1 cellular context compared by ENCODE assay signal in the genomic region with DNA sequence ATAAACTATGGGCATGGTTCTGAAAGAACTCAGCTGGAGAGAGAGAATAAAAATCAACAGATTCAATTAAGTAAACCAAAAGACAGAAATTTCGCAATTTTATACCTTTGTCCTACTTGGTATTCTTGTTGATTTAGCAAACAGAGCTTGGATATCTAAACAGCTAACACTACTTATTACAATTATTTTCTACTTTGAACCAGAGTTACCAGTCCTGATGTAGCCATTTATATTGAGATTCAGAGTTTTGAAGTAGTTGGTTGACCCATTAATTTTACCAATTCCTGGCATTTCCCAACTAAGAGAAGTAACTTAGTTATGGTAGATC.
TF ChIP-seq lines count a peak whose summit lies in the region.

No MANE protein-coding gene starts in this region.

TF ChIP-seq in GM23338, 12 proteins besides CTCF, POLR2A, EP300 and RAD21:
- TF ChIP-seq, protein P1, sequence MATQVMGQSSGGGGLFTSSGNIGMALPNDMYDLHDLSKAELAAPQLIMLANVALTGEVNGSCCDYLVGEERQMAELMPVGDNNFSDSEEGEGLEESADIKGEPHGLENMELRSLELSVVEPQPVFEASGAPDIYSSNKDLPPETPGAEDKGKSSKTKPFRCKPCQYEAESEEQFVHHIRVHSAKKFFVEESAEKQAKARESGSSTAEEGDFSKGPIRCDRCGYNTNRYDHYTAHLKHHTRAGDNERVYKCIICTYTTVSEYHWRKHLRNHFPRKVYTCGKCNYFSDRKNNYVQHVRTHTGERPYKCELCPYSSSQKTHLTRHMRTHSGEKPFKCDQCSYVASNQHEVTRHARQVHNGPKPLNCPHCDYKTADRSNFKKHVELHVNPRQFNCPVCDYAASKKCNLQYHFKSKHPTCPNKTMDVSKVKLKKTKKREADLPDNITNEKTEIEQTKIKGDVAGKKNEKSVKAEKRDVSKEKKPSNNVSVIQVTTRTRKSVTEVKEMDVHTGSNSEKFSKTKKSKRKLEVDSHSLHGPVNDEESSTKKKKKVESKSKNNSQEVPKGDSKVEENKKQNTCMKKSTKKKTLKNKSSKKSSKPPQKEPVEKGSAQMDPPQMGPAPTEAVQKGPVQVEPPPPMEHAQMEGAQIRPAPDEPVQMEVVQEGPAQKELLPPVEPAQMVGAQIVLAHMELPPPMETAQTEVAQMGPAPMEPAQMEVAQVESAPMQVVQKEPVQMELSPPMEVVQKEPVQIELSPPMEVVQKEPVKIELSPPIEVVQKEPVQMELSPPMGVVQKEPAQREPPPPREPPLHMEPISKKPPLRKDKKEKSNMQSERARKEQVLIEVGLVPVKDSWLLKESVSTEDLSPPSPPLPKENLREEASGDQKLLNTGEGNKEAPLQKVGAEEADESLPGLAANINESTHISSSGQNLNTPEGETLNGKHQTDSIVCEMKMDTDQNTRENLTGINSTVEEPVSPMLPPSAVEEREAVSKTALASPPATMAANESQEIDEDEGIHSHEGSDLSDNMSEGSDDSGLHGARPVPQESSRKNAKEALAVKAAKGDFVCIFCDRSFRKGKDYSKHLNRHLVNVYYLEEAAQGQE (IDR thresholded peaks at IDR 0.05; ENCODE audit: unreplicated experiment) = no peak
- TF ChIP-seq EZH2phosphoT487 (IDR thresholded peaks at IDR 0.05; ENCODE audit: unreplicated experiment) = no peak
- TF ChIP-seq, protein P2, sequence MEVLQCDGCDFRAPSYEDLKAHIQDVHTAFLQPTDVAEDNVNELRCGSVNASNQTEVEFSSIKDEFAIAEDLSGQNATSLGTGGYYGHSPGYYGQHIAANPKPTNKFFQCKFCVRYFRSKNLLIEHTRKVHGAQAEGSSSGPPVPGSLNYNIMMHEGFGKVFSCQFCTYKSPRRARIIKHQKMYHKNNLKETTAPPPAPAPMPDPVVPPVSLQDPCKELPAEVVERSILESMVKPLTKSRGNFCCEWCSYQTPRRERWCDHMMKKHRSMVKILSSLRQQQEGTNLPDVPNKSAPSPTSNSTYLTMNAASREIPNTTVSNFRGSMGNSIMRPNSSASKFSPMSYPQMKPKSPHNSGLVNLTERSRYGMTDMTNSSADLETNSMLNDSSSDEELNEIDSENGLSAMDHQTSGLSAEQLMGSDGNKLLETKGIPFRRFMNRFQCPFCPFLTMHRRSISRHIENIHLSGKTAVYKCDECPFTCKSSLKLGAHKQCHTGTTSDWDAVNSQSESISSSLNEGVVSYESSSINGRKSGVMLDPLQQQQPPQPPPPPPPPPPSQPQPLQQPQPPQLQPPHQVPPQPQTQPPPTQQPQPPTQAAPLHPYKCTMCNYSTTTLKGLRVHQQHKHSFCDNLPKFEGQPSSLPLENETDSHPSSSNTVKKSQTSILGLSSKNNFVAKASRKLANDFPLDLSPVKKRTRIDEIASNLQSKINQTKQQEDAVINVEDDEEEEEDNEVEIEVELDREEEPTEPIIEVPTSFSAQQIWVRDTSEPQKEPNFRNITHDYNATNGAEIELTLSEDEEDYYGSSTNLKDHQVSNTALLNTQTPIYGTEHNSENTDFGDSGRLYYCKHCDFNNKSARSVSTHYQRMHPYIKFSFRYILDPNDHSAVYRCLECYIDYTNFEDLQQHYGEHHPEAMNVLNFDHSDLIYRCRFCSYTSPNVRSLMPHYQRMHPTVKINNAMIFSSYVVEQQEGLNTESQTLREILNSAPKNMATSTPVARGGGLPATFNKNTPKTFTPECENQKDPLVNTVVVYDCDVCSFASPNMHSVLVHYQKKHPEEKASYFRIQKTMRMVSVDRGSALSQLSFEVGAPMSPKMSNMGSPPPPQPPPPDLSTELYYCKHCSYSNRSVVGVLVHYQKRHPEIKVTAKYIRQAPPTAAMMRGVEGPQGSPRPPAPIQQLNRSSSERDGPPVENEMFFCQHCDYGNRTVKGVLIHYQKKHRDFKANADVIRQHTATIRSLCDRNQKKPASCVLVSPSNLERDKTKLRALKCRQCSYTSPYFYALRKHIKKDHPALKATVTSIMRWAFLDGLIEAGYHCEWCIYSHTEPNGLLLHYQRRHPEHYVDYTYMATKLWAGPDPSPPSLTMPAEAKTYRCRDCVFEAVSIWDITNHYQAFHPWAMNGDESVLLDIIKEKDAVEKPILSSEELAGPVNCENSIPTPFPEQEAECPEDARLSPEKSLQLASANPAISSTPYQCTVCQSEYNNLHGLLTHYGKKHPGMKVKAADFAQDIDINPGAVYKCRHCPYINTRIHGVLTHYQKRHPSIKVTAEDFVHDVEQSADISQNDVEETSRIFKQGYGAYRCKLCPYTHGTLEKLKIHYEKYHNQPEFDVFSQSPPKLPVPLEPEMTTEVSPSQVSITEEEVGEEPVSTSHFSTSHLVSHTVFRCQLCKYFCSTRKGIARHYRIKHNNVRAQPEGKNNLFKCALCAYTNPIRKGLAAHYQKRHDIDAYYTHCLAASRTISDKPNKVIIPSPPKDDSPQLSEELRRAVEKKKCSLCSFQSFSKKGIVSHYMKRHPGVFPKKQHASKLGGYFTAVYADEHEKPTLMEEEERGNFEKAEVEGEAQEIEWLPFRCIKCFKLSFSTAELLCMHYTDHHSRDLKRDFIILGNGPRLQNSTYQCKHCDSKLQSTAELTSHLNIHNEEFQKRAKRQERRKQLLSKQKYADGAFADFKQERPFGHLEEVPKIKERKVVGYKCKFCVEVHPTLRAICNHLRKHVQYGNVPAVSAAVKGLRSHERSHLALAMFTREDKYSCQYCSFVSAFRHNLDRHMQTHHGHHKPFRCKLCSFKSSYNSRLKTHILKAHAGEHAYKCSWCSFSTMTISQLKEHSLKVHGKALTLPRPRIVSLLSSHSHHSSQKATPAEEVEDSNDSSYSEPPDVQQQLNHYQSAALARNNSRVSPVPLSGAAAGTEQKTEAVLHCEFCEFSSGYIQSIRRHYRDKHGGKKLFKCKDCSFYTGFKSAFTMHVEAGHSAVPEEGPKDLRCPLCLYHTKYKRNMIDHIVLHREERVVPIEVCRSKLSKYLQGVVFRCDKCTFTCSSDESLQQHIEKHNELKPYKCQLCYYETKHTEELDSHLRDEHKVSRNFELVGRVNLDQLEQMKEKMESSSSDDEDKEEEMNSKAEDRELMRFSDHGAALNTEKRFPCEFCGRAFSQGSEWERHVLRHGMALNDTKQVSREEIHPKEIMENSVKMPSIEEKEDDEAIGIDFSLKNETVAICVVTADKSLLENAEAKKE (CRISPR knock-in tag; IDR thresholded peaks at IDR 0.05) = no peak
- no peak for TF ChIP-seq STAT1 (IDR thresholded peaks at IDR 0.05; ENCODE audit: unreplicated experiment)
- no peak for TF ChIP-seq JUNB (IDR thresholded peaks at IDR 0.05; ENCODE audit: unreplicated experiment)
- TF ChIP-seq ZNF331 (CRISPR knock-in tag; IDR thresholded peaks at IDR 0.05; ENCODE audit: low read depth) = no peak
- no peak for TF ChIP-seq NANOG (IDR thresholded peaks at IDR 0.05; ENCODE audit: borderline replicate concordance)
- no peak for TF ChIP-seq CREB1 (CRISPR knock-in tag; IDR thresholded peaks at IDR 0.05; ENCODE audit: low read depth)
- TF ChIP-seq EZH2 (IDR thresholded peaks at IDR 0.05; ENCODE audit: low read depth, unreplicated experiment) = no peak
- TF ChIP-seq ZNF114 (CRISPR knock-in tag; IDR thresholded peaks at IDR 0.05) = no peak
- TF ChIP-seq, protein P3, sequence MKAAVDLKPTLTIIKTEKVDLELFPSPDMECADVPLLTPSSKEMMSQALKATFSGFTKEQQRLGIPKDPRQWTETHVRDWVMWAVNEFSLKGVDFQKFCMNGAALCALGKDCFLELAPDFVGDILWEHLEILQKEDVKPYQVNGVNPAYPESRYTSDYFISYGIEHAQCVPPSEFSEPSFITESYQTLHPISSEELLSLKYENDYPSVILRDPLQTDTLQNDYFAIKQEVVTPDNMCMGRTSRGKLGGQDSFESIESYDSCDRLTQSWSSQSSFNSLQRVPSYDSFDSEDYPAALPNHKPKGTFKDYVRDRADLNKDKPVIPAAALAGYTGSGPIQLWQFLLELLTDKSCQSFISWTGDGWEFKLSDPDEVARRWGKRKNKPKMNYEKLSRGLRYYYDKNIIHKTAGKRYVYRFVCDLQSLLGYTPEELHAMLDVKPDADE (IDR thresholded peaks at IDR 0.05) = no peak
- no peak for TF ChIP-seq POLR2AphosphoS5 (IDR thresholded peaks at IDR 0.05; ENCODE audit: low read depth)
TF ChIP-seq in GM23338: peak in this region for 0.
